Comparison of ENCODE assay signal across 12 cellular contexts in the genomic region with DNA sequence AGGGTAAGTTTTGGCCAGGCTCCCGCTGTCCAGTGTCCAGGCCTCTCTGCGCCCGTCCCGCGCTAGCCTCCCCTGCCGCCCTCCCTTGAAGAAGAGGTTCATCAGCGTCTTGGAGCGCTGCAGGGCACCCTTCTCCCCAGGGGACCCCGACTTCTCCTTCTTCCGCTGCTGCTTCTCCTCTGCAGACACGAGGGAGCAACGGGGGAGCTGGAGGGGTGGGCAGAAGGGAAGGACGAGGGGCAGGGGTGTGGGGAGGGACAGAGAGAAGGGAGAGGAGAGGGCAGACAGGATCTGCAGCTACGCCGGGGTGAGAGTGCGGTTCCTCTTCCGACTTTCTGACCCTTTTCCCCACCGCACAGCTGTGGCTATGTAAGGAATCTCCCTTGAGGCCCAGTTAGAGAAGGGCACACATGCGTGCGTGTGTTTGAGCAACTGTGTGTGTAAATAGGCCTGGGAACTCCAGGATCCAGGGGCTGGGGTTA. TPM values are rescaled to one million over a fixed set of nuclear protein-coding genes. Genes with fewer than 3 reads are reported as not detected.
DNase-seq lines count a peak whose midpoint lies in the region; ATAC-seq and TF ChIP-seq lines count a peak whose summit lies in the region.
"Had no signal": no experiment of that assay in that cellular context is flagged by ENCODE, and none has a peak within 500 bp of the region (broad histone marks: within the 10 kb centered on the region; RNA-seq: fewer than 3 reads in every experiment).

No MANE protein-coding gene starts in this region.

- no peaks in the 10 kb centered on the region for H3K9me3 Mint-ChIP-seq in stimulated activated memory B cell treated with anti-CD40 and anti-IgM and Interleukin-4, amounts not matched to agents 10 μg/mL and 1 μg/mL and 100 μg/mL, for 72 hours
- peaks cover 0 to 1% (median 0%) of the 10 kb centered on the region in 6 donors for H3K9me3 Mint-ChIP-seq in immature natural killer cell
- H3K9me3 Mint-ChIP-seq: activated CD8-positive, alpha-beta T cell treated with anti-CD3 and anti-CD28 coated beads for 36 hours had no signal

- H3K27ac Mint-ChIP-seq in stimulated activated memory B cell treated with anti-CD40 and anti-IgM and Interleukin-4, amounts not matched to agents 10 μg/mL and 1 μg/mL and 100 μg/mL, for 72 hours: peak overlapping the region; percentile 76
- no peak overlapping the region for H3K27ac Mint-ChIP-seq in immature natural killer cell
- H3K27ac Mint-ChIP-seq: activated CD8-positive, alpha-beta T cell treated with anti-CD3 and anti-CD28 coated beads for 36 hours had no signal

- no peaks in the 10 kb centered on the region for H3K9me3 ChIP-seq in left ventricle myocardium inferior (replicated peaks)
- H3K9me3 ChIP-seq in right atrium auricular region: no peaks in the 10 kb centered on the region
- H3K9me3 ChIP-seq: ovary, Peyer's patch had no signal

- H3K4me1 Mint-ChIP-seq in stimulated activated memory B cell treated with anti-CD40 and anti-IgM and Interleukin-4, amounts not matched to agents 10 μg/mL and 1 μg/mL and 100 μg/mL, for 72 hours: peaks cover 40% of the 10 kb centered on the region
- peaks cover 6 to 8% of the 10 kb centered on the region in 2 donors for H3K4me1 Mint-ChIP-seq in immature natural killer cell

- peaks cover 21% of the 10 kb centered on the region for H3K4me1 ChIP-seq in left ventricle myocardium inferior
- H3K4me1 ChIP-seq in right atrium auricular region: peaks cover 0 to 16% of the 10 kb centered on the region in 2 donors

- H3K36me3 ChIP-seq in left ventricle myocardium inferior (no peaks in the 10 kb centered on the region), right atrium auricular region (no peaks in the 10 kb centered on the region)
- H3K36me3 ChIP-seq: ovary, Peyer's patch had no signal

- intact Hi-C loops in left ventricle myocardium inferior (cut with micrococcal nuclease): no loop called here

- H3K4me3 ChIP-seq in left ventricle myocardium inferior: no peak overlapping the region
- H3K4me3 ChIP-seq in right atrium auricular region: no peak overlapping the region
- H3K4me3 ChIP-seq in iPS-11a (ENCODE audit: low read depth, low read length): peak overlapping the region; percentile 20
- H3K4me3 ChIP-seq: ovary, Peyer's patch had no signal

- peak overlapping the region; percentile 51 for H3K27ac ChIP-seq in left ventricle myocardium inferior (replicated peaks)
- no peak overlapping the region for H3K27ac ChIP-seq in right atrium auricular region
- H3K27ac ChIP-seq: ovary, Peyer's patch had no signal

- peaks cover 58% of the 10 kb centered on the region for H3K27me3 Mint-ChIP-seq in stimulated activated memory B cell treated with anti-CD40 and anti-IgM and Interleukin-4, amounts not matched to agents 10 μg/mL and 1 μg/mL and 100 μg/mL, for 72 hours
- H3K27me3 Mint-ChIP-seq in immature natural killer cell (ENCODE audit: low read depth in 3 of 3): peaks cover 17 to 25% (median 19%) of the 10 kb centered on the region in 3 donors

- ATAC-seq in stimulated activated memory B cell treated with anti-CD40 and anti-IgM and Interleukin-4, amounts not matched to agents 10 μg/mL and 1 μg/mL and 100 μg/mL, for 72 hours: peak; percentile 66
- no peak for ATAC-seq in GM18511 (IDR thresholded peaks at IDR 0.05; ENCODE audit: unreplicated experiment)

- H3K27me3 ChIP-seq in left ventricle myocardium inferior (ENCODE audit: low read depth) (peaks cover 51% of the 10 kb centered on the region), right atrium auricular region (no peaks in the 10 kb centered on the region)
- H3K27me3 ChIP-seq: ovary, Peyer's patch had no signal

- H3K36me3 Mint-ChIP-seq in stimulated activated memory B cell treated with anti-CD40 and anti-IgM and Interleukin-4, amounts not matched to agents 10 μg/mL and 1 μg/mL and 100 μg/mL, for 72 hours: no peaks in the 10 kb centered on the region
- no peaks in the 10 kb centered on the region for H3K36me3 Mint-ChIP-seq in immature natural killer cell
- H3K36me3 Mint-ChIP-seq: brain had no signal

- no peak for DNase-seq in left ventricle myocardium inferior
- DNase-seq in right atrium auricular region (ENCODE audit: low spot score): no peak
- DNase-seq in SKM-1 (lab: John Stamatoyannopoulos, UW; ENCODE audit: unreplicated experiment): peak; percentile 26
- no peak for DNase-seq in H4 (ENCODE audit: low spot score)
- no peak for DNase-seq in immature natural killer cell

- TF ChIP-seq CTCF in left ventricle myocardium inferior (IDR thresholded peaks at IDR 0.05; ENCODE audit: borderline replicate concordance): no peak
- TF ChIP-seq CTCF in right atrium auricular region (IDR thresholded peaks at IDR 0.05): no peak

- H3K4me3 Mint-ChIP-seq in stimulated activated memory B cell treated with anti-CD40 and anti-IgM and Interleukin-4, amounts not matched to agents 10 μg/mL and 1 μg/mL and 100 μg/mL, for 72 hours: peak overlapping the region; percentile 52
- no peak overlapping the region for H3K4me3 Mint-ChIP-seq in immature natural killer cell
- H3K4me3 Mint-ChIP-seq: activated CD8-positive, alpha-beta T cell treated with anti-CD3 and anti-CD28 coated beads for 36 hours had no signal

RNA-seq across cellular contexts. Expression of gene PDZD7, which starts 12.8 kb away (rescaled TPM):
- total RNA-seq in left ventricle myocardium inferior (0.27 TPM), right atrium auricular region (1 to 10 TPM in 1 of 2 donors, under 1 TPM in 1; 0.59 to 1.3 TPM)
- total RNA-seq in H4 (2014; rRNA removed; shearing (Covaris generic)): 0.21 and 0.97 TPM in 2 replicates
- polyA plus RNA-seq in immature natural killer cell: 1 to 10 TPM in 1 of 3 donors, under 1 TPM in 1, not detected in 1; 0.28 to 1.1 TPM

RNA-seq across cellular contexts. Expression of gene SFXN3, which starts 12.9 kb away (rescaled TPM):
- total RNA-seq in left ventricle myocardium inferior: 13.4 TPM
- total RNA-seq in right atrium auricular region: 10 to 100 TPM; 16.4 to 42.9 TPM
- total RNA-seq in H4 (2014; rRNA removed; shearing (Covaris generic)): 35.7 and 35.8 TPM in 2 replicates
- polyA plus RNA-seq in immature natural killer cell: 10 to 100 TPM; 18.2 to 23.0 (median 22.0) TPM

RNA-seq across cellular contexts. Expression of gene LZTS2, which starts 18.6 kb away (rescaled TPM):
- 35.6 TPM for total RNA-seq in left ventricle myocardium inferior
- 10 to 100 TPM; 40.0 to 71.0 TPM for total RNA-seq in right atrium auricular region
- 24.3 and 26.2 TPM in 2 replicates for total RNA-seq in H4 (2014; rRNA removed; shearing (Covaris generic))
- 10 to 100 TPM in 1 of 3 donors, 1 to 10 TPM in 2; 5.8 to 13.1 (median 7.1) TPM for polyA plus RNA-seq in immature natural killer cell

RNA-seq across cellular contexts. Expression of gene TWNK, which starts 30.8 kb away (rescaled TPM):
- total RNA-seq in left ventricle myocardium inferior (7.3 TPM), right atrium auricular region (1 to 10 TPM; 5.5 to 7.1 TPM)
- 6.7 and 8.0 TPM in 2 replicates for total RNA-seq in H4 (2014; rRNA removed; shearing (Covaris generic))
- polyA plus RNA-seq in immature natural killer cell: 1 to 10 TPM in 1 of 3 donors, under 1 TPM in 1, not detected in 1; 0.76 to 5.7 TPM

RNA-seq across cellular contexts. Expression of gene MRPL43, which starts 30.9 kb away (rescaled TPM):
- total RNA-seq in left ventricle myocardium inferior (49.7 TPM), right atrium auricular region (10 to 100 TPM; 60.1 to 88.4 TPM)
- 94.3 and 105 TPM in 2 replicates for total RNA-seq in H4 (2014; rRNA removed; shearing (Covaris generic))
- polyA plus RNA-seq in immature natural killer cell: 100 to 1,000 TPM; 117 to 163 (median 129) TPM
